ENCODE assay signal across 19 cellular contexts in genomic region chr6:3625161-3625979, GRCh38.
DNase-seq lines count a peak whose midpoint lies in the region; ATAC-seq and TF ChIP-seq lines count a peak whose summit lies in the region.
"Had no signal": no experiment of that assay in that cellular context is flagged by ENCODE, and none has a peak within 500 bp of the region (broad histone marks: within the 10 kb centered on the region; RNA-seq: fewer than 3 reads in every experiment).

No MANE protein-coding gene starts in this region.

- H3K4me1 ChIP-seq in esophagus muscularis mucosa: peaks cover 0 to 19% (median 18%) of the 10 kb centered on the region in 4 donors
- H3K4me1 ChIP-seq: BE2C, tibial nerve had no signal

- no peak for TF ChIP-seq EP300 in esophagus muscularis mucosa (IDR thresholded peaks at IDR 0.05)

- no peaks in the 10 kb centered on the region for H3K9me3 ChIP-seq in esophagus muscularis mucosa
- H3K9me3 ChIP-seq: BE2C, tibial nerve had no signal

- H3K27ac ChIP-seq in esophagus muscularis mucosa (replicated peaks in 1 of 4) (no peak overlapping the region), substantia nigra (ENCODE audit: low read depth, low read length, poor library complexity, severe bottlenecking) (peak overlapping the region; percentile 16)
- H3K27ac ChIP-seq: tibial nerve had no signal

- H3K4me1 Mint-ChIP-seq in activated T-cell treated with anti-CD3 and anti-CD28 coated beads, Interleukin-2, amount 50 U/mL, for 72 hours (ENCODE audit: low read depth): peaks cover 19% of the 10 kb centered on the region
- H3K4me1 Mint-ChIP-seq: activated CD4-positive, alpha-beta T cell treated with anti-CD3 and anti-CD28 coated beads, Interleukin-2, amount 10 ng/mL, durations not matched to agents 7 days and 5 days had no signal

- intact Hi-C loops in esophagus muscularis mucosa (cut with DNase I): no loop called here

- no peak overlapping the region for H3K4me3 ChIP-seq in esophagus muscularis mucosa
- H3K4me3 ChIP-seq: K562, tibial nerve had no signal

- H3K27ac Mint-ChIP-seq in activated T-cell treated with anti-CD3 and anti-CD28 coated beads, Interleukin-2, amount 50 U/mL, for 72 hours: no peak overlapping the region
- H3K27ac Mint-ChIP-seq: activated CD4-positive, alpha-beta T cell treated with anti-CD3 and anti-CD28 coated beads, Interleukin-2, amount 10 ng/mL, durations not matched to agents 7 days and 5 days; activated naive CD8-positive, alpha-beta T cell treated with anti-CD3 and anti-CD28 coated beads, Interleukin-2, amount 10 ng/mL, durations not matched to agents 7 days and 5 days; stimulated activated naive CD8-positive, alpha-beta T cell treated with anti-CD3 and anti-CD28 coated beads, Interleukin-15, amount 100 ng/mL, for 72 hours had no signal

- no peak for TF ChIP-seq POLR2A in esophagus muscularis mucosa (IDR thresholded peaks at IDR 0.05; ENCODE audit: low read depth)

- 79% methylated on average over 16 of the region's 16 CpGs for WGBS in esophagus muscularis mucosa

- H3K36me3 ChIP-seq in esophagus muscularis mucosa: no peaks in the 10 kb centered on the region
- H3K36me3 ChIP-seq: BE2C, tibial nerve had no signal

- peaks cover 32% of the 10 kb centered on the region for H3K27me3 Mint-ChIP-seq in activated T-cell treated with anti-CD3 and anti-CD28 coated beads, Interleukin-2, amount 50 U/mL, for 72 hours (ENCODE audit: low read depth)

- no peaks in the 10 kb centered on the region for H3K9me3 Mint-ChIP-seq in activated T-cell treated with anti-CD3 and anti-CD28 coated beads, Interleukin-2, amount 50 U/mL, for 72 hours
- H3K9me3 Mint-ChIP-seq: activated CD4-positive, alpha-beta T cell treated with anti-CD3 and anti-CD28 coated beads, Interleukin-2, amount 10 ng/mL, durations not matched to agents 7 days and 5 days; activated naive CD8-positive, alpha-beta T cell treated with anti-CD3 and anti-CD28 coated beads, Interleukin-2, amount 10 ng/mL, durations not matched to agents 7 days and 5 days; stimulated activated naive CD8-positive, alpha-beta T cell treated with anti-CD3 and anti-CD28 coated beads, Interleukin-15, amount 100 ng/mL, for 72 hours had no signal

- DNase-seq in activated CD8-positive, alpha-beta memory T cell treated with anti-CD3 and anti-CD28 coated beads for 24 hours: peak; percentile 26
- DNase-seq in activated CD8-positive, alpha-beta memory T cell treated with anti-CD3 and anti-CD28 coated beads, Interleukin-2, amount 50 U/mL, for 48 hours: no peak
- DNase-seq in NCI-H146 treated with DMSO at 0.1 percent for 48 hours (lab: John Stamatoyannopoulos, UW; ENCODE audit: unreplicated experiment) (peak; percentile 69), esophagus muscularis mucosa (ENCODE audit: extremely low spot score) (peak; percentile 87), substantia nigra (lab: John Stamatoyannopoulos, UW) (no peak), DMS114 treated with DMSO at 0.1 percent for 48 hours (lab: John Stamatoyannopoulos, UW; ENCODE audit: unreplicated experiment) (no peak), mesenteric fat pad (ENCODE audit: low spot score) (no peak)
- no peak for DNase-seq in activated T-cell treated with anti-CD3 and anti-CD28 coated beads, Interleukin-2, amount 50 U/mL, for 72 hours
- DNase-seq: activated CD4-positive, alpha-beta T cell treated with anti-CD3 and anti-CD28 coated beads, Interleukin-2, amount 10 ng/mL, durations not matched to agents 7 days and 5 days; activated effector memory CD4-positive, alpha-beta T cell treated with Interleukin-2 at 50 U/mL for 16 hours; activated naive CD8-positive, alpha-beta T cell treated with anti-CD3 and anti-CD28 coated beads, Interleukin-2, amount 10 ng/mL, durations not matched to agents 7 days and 5 days; BE2C; NCI-H187; NK-92 treated with Interleukin-12 subunit alpha and Interleukin-12 subunit beta, amount 100 ng/mL, for 24 hours; stimulated activated CD4-positive, alpha-beta T cell treated with anti-CD3 and anti-CD28 coated beads, Interleukin-12 subunit alpha, Interleukin-12 subunit beta, amount 100 ng/mL, for 4 hours; stimulated activated naive CD8-positive, alpha-beta T cell treated with anti-CD3 and anti-CD28 coated beads, Interleukin-15, amount 100 ng/mL, for 72 hours; T-helper 2 cell had no signal

- no peak for TF ChIP-seq CTCF in esophagus muscularis mucosa (IDR thresholded peaks at IDR 0.05)

- no peak overlapping the region for H3K4me3 Mint-ChIP-seq in activated T-cell treated with anti-CD3 and anti-CD28 coated beads, Interleukin-2, amount 50 U/mL, for 72 hours
- H3K4me3 Mint-ChIP-seq: activated CD4-positive, alpha-beta T cell treated with anti-CD3 and anti-CD28 coated beads, Interleukin-2, amount 10 ng/mL, durations not matched to agents 7 days and 5 days; activated naive CD8-positive, alpha-beta T cell treated with anti-CD3 and anti-CD28 coated beads, Interleukin-2, amount 10 ng/mL, durations not matched to agents 7 days and 5 days; stimulated activated naive CD8-positive, alpha-beta T cell treated with anti-CD3 and anti-CD28 coated beads, Interleukin-15, amount 100 ng/mL, for 72 hours had no signal

- no peak for ATAC-seq in activated T-cell treated with anti-CD3 and anti-CD28 coated beads, Interleukin-2, amount 50 U/mL, for 72 hours (replicated peaks in 1 of 2)
- ATAC-seq: K562; stimulated activated naive CD8-positive, alpha-beta T cell treated with anti-CD3 and anti-CD28 coated beads, Interleukin-15, amount 100 ng/mL, for 72 hours had no signal

- no peaks in the 10 kb centered on the region for H3K27me3 ChIP-seq in esophagus muscularis mucosa

- H3K36me3 Mint-ChIP-seq in activated T-cell treated with anti-CD3 and anti-CD28 coated beads, Interleukin-2, amount 50 U/mL, for 72 hours (ENCODE audit: insufficient read depth in 2 of 2): no peaks in the 10 kb centered on the region

Comparison
In these comparisons a context has a peak if more than half of its experiments do, and no peak if none do; other contexts are left out.
1. DNase-seq: peak in activated CD8-positive, alpha-beta memory T cell treated with anti-CD3 and anti-CD28 coated beads for 24 hours (single experiment), NCI-H146 treated with DMSO at 0.1 percent for 48 hours (single experiment) and esophagus muscularis mucosa (single experiment); none in activated CD8-positive, alpha-beta memory T cell treated with anti-CD3 and anti-CD28 coated beads, Interleukin-2, amount 50 U/mL, for 48 hours (single experiment), substantia nigra (0 of 49), DMS114 treated with DMSO at 0.1 percent for 48 hours (single experiment), activated T-cell treated with anti-CD3 and anti-CD28 coated beads, Interleukin-2, amount 50 U/mL, for 72 hours (0 of 2) and mesenteric fat pad (single experiment).